In the genomic region with DNA sequence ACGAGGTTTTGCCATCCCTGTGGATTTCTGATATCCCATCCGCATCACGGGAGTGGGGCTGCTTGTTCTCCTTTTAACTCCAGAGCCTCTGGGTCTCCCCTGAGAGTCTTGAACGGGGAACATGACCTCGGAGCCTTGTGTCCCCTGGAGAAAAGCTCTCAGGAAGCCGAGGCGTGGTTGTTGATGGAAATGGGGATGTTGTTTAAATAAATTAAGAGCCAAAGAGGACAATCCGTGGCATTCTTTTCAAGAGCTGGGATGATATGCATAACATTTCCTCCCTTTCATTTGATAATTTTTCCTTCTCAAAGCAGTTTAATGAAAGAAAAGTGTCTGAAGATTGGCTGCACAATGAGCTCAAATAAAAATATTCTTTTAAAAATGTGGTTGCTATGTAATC, we compare ENCODE assay signal across 22 cellular contexts. TPM values are rescaled to one million over a fixed set of nuclear protein-coding genes. Genes with fewer than 3 reads are reported as not detected.
A peak's percentile ranks its signal among the peaks of the same experiment; 100 is the strongest.
DNase-seq lines count a peak whose midpoint lies in the region; ATAC-seq and TF ChIP-seq lines count a peak whose summit lies in the region.
"Had no signal": no experiment of that assay in that cellular context is flagged by ENCODE, and none has a peak within 500 bp of the region (broad histone marks: within the 10 kb centered on the region; RNA-seq: fewer than 3 reads in every experiment).

No MANE protein-coding gene starts in this region.

- no peak overlapping the region for H3K9ac ChIP-seq in iPS-15b (ENCODE audit: low read depth, low read length)

- peaks cover 26% of the 10 kb centered on the region for H3K4me1 ChIP-seq in iPS-15b (ENCODE audit: control insufficient read depth, insufficient read depth, low read length)
- peaks cover 0 to 23% of the 10 kb centered on the region in 2 donors for H3K4me1 ChIP-seq in thyroid gland

- H3K4me3 Mint-ChIP-seq in WTC11 (peak overlapping the region; percentile 34), glutamatergic neuron (ENCODE audit: unreplicated experiment) (peak overlapping the region; percentile 64)
- H3K4me3 Mint-ChIP-seq: HFFc6, IgD-negative memory B cell had no signal

- TF ChIP-seq CTCF in WTC11 (IDR thresholded peaks at IDR 0.05) (no peak), glutamatergic neuron (IDR thresholded peaks at IDR 0.05; ENCODE audit: partially characterized antibody, unreplicated experiment) (no peak), thyroid gland (IDR thresholded peaks at IDR 0.05) (no peak)

- intact Hi-C loops in thyroid gland (cut with DNase I): no loop called here

- H3K9me3 Mint-ChIP-seq in WTC11: no peaks in the 10 kb centered on the region
- peaks cover 2% of the 10 kb centered on the region for H3K9me3 Mint-ChIP-seq in glutamatergic neuron (ENCODE audit: unreplicated experiment)
- H3K9me3 Mint-ChIP-seq: HFFc6, IgD-negative memory B cell had no signal

- H3K27me3 ChIP-seq in iPS-15b (ENCODE audit: control insufficient read depth, insufficient read depth, low read length): peaks cover 8% of the 10 kb centered on the region
- H3K27me3 ChIP-seq in thyroid gland: no peaks in the 10 kb centered on the region

- H3K27ac ChIP-seq in thyroid gland: no peak overlapping the region
- H3K27ac ChIP-seq: C4-2B had no signal

- H3K36me3 ChIP-seq in iPS-15b (ENCODE audit: control insufficient read depth, insufficient read depth, low read length) (no peaks in the 10 kb centered on the region), thyroid gland (no peaks in the 10 kb centered on the region)

- CTCF ChIA-PET in WTC11 (lab: Charles Lee): interaction anchor here (0.9 to 3.1 kb wide), 7 partner anchors 13 to 636 kb away, joined by 3 to 17 read pairs (median 6); no protein-coding TSS in a partner anchor

- 55 to 58% methylated on average over 8 of the region's 8 CpGs for WGBS in thyroid gland, 2 donors

- H3K4me3 ChIP-seq in iPS-15b (ENCODE audit: low read depth, low read length) (peak overlapping the region; percentile 7), thyroid gland (replicated peaks in 1 of 3) (no peak overlapping the region)
- H3K4me3 ChIP-seq: GM12878 had no signal

- ATAC-seq in WTC11 (no peak), GM21737 (IDR thresholded peaks at IDR 0.05; ENCODE audit: unreplicated experiment) (no peak)
- ATAC-seq: GM12878 had no signal

- H3K27me3 Mint-ChIP-seq in WTC11 (ENCODE audit: low read depth): peaks cover 5% of the 10 kb centered on the region
- peaks cover 6% of the 10 kb centered on the region for H3K27me3 Mint-ChIP-seq in glutamatergic neuron (ENCODE audit: unreplicated experiment)
- H3K27me3 Mint-ChIP-seq: IgD-negative memory B cell had no signal

- POLR2A ChIA-PET in WTC11 (lab: Charles Lee): interaction anchor here (0.7 kb wide), 1 partner anchor 13 kb away, joined by 4 read pairs; no protein-coding TSS in a partner anchor

- peak; percentile 52 for DNase-seq in COLO829 (ENCODE audit: low spot score)
- DNase-seq in WTC11 (ENCODE audit: low spot score): no peak
- no peak for DNase-seq in glutamatergic neuron
- DNase-seq in T-helper 2 cell: no peak
- no peak for DNase-seq in medulla oblongata (ENCODE audit: extremely low spot score)
- DNase-seq in thyroid gland: no peak
- DNase-seq: DMS 273 treated with DMSO at 0.1 percent for 48 hours; GDM1; HFFc6; Kasumi-1; MM.1S; NCI-H1105; NCI-H1694 treated with DMSO at 0.1 percent for 48 hours; NCI-H345; NCI-H69; NK-92 treated with Interleukin-12 subunit alpha and Interleukin-12 subunit beta, amount 100 ng/mL, for 24 hours had no signal

- H3K36me3 Mint-ChIP-seq in WTC11 (peaks cover 4% of the 10 kb centered on the region), glutamatergic neuron (ENCODE audit: unreplicated experiment) (no peaks in the 10 kb centered on the region)

- H3K27ac Mint-ChIP-seq in WTC11 (peak overlapping the region; percentile 46), glutamatergic neuron (ENCODE audit: unreplicated experiment) (no peak overlapping the region)
- H3K27ac Mint-ChIP-seq: HFFc6, IgD-negative memory B cell had no signal

- TF ChIP-seq POLR2A in thyroid gland (IDR thresholded peaks at IDR 0.05): no peak

- H3K4me1 Mint-ChIP-seq in WTC11: peaks cover 90% of the 10 kb centered on the region
- peaks cover 60% of the 10 kb centered on the region for H3K4me1 Mint-ChIP-seq in glutamatergic neuron (ENCODE audit: low read depth, unreplicated experiment)

- no peaks in the 10 kb centered on the region for H3K9me3 ChIP-seq in iPS-15b (ENCODE audit: control insufficient read depth, insufficient read depth, low read length)
- no peaks in the 10 kb centered on the region for H3K9me3 ChIP-seq in thyroid gland

TF ChIP-seq in WTC11, 78 proteins besides CTCF, POLR2A, EP300 and RAD21 (continues in another document):
- TF ChIP-seq FOXJ3 (CRISPR knock-in tag; IDR thresholded peaks at IDR 0.05; ENCODE audit: borderline replicate concordance): no peak
- no peak for TF ChIP-seq ETV6 (CRISPR knock-in tag; IDR thresholded peaks at IDR 0.05)
- TF ChIP-seq, protein P1, sequence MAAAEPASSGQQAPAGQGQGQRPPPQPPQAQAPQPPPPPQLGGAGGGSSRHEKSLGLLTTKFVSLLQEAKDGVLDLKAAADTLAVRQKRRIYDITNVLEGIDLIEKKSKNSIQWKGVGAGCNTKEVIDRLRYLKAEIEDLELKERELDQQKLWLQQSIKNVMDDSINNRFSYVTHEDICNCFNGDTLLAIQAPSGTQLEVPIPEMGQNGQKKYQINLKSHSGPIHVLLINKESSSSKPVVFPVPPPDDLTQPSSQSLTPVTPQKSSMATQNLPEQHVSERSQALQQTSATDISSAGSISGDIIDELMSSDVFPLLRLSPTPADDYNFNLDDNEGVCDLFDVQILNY (CRISPR knock-in tag; IDR thresholded peaks at IDR 0.05): no peak
- no peak for TF ChIP-seq ATF1 (CRISPR knock-in tag; IDR thresholded peaks at IDR 0.05)
- TF ChIP-seq, protein P2, sequence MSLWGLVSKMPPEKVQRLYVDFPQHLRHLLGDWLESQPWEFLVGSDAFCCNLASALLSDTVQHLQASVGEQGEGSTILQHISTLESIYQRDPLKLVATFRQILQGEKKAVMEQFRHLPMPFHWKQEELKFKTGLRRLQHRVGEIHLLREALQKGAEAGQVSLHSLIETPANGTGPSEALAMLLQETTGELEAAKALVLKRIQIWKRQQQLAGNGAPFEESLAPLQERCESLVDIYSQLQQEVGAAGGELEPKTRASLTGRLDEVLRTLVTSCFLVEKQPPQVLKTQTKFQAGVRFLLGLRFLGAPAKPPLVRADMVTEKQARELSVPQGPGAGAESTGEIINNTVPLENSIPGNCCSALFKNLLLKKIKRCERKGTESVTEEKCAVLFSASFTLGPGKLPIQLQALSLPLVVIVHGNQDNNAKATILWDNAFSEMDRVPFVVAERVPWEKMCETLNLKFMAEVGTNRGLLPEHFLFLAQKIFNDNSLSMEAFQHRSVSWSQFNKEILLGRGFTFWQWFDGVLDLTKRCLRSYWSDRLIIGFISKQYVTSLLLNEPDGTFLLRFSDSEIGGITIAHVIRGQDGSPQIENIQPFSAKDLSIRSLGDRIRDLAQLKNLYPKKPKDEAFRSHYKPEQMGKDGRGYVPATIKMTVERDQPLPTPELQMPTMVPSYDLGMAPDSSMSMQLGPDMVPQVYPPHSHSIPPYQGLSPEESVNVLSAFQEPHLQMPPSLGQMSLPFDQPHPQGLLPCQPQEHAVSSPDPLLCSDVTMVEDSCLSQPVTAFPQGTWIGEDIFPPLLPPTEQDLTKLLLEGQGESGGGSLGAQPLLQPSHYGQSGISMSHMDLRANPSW (CRISPR knock-in tag; conservative IDR thresholded peaks at IDR 0.05; ENCODE audit: low read depth): no peak
- TF ChIP-seq, protein P3, sequence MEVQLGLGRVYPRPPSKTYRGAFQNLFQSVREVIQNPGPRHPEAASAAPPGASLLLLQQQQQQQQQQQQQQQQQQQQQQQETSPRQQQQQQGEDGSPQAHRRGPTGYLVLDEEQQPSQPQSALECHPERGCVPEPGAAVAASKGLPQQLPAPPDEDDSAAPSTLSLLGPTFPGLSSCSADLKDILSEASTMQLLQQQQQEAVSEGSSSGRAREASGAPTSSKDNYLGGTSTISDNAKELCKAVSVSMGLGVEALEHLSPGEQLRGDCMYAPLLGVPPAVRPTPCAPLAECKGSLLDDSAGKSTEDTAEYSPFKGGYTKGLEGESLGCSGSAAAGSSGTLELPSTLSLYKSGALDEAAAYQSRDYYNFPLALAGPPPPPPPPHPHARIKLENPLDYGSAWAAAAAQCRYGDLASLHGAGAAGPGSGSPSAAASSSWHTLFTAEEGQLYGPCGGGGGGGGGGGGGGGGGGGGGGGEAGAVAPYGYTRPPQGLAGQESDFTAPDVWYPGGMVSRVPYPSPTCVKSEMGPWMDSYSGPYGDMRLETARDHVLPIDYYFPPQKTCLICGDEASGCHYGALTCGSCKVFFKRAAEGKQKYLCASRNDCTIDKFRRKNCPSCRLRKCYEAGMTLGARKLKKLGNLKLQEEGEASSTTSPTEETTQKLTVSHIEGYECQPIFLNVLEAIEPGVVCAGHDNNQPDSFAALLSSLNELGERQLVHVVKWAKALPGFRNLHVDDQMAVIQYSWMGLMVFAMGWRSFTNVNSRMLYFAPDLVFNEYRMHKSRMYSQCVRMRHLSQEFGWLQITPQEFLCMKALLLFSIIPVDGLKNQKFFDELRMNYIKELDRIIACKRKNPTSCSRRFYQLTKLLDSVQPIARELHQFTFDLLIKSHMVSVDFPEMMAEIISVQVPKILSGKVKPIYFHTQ (CRISPR knock-in tag; IDR thresholded peaks at IDR 0.05): no peak
- TF ChIP-seq, protein P4, sequence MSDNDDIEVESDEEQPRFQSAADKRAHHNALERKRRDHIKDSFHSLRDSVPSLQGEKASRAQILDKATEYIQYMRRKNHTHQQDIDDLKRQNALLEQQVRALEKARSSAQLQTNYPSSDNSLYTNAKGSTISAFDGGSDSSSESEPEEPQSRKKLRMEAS (CRISPR knock-in tag; IDR thresholded peaks at IDR 0.05): no peak
- TF ChIP-seq, protein P5, sequence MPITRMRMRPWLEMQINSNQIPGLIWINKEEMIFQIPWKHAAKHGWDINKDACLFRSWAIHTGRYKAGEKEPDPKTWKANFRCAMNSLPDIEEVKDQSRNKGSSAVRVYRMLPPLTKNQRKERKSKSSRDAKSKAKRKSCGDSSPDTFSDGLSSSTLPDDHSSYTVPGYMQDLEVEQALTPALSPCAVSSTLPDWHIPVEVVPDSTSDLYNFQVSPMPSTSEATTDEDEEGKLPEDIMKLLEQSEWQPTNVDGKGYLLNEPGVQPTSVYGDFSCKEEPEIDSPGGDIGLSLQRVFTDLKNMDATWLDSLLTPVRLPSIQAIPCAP (CRISPR knock-in tag; IDR thresholded peaks at IDR 0.05): no peak
- no peak for TF ChIP-seq ZNF138 (CRISPR knock-in tag; conservative IDR thresholded peaks at IDR 0.05)
- TF ChIP-seq JUN (CRISPR knock-in tag; IDR thresholded peaks at IDR 0.05): no peak

RNA-seq across cellular contexts. Expression of a gene that starts 14.2 kb away (rescaled TPM):
- 35.2 to 44.7 TPM (median 37.6 TPM) in 3 replicates for total RNA-seq in WTC11 (2021)
- 80.4 TPM for total RNA-seq in glutamatergic neuron (ENCODE audit: unreplicated experiment)
- 10 to 100 TPM in 1 of 4 donors, 1 to 10 TPM in 3; 3.6 to 12.4 (median 8.2) TPM for total RNA-seq in thyroid gland
- total RNA-seq: OCI-LY7 had no signal
